In the genomic region with DNA sequence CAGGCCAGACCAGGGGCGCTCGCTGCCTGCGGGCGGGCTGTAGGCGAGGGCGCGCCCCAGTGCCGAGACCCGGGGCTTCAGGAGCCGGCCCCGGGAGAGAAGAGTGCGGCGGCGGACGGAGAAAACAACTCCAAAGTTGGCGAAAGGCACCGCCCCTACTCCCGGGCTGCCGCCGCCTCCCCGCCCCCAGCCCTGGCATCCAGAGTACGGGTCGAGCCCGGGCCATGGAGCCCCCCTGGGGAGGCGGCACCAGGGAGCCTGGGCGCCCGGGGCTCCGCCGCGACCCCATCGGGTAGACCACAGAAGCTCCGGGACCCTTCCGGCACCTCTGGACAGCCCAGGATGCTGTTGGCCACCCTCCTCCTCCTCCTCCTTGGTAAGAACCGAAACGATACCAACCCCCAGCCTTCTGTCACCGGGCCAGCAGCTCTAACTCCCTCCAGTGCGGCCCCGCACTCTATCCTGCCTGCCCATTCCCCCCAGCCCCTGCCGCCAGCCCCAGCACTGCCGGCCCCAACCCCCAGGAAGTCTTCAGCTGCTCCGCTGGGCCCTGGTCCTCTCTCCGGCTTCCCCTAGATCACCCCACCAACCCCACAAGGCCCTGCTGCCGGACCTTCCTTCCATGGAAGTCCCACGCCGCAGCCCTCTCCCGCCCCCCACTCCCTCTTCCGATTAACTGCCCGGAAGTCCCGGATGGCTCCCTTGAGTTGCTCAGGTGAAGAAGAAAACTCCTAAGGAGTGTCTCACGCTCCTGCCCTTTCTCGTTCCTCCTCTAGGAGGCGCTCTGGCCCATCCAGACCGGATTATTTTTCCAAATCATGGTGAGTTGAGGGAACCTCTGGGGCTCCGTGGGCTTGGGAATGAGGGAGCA, we compare ENCODE assay signal across 8 cellular contexts. TPM values are rescaled to one million over a fixed set of nuclear protein-coding genes. Genes with fewer than 3 reads are reported as not detected.
A peak's percentile ranks its signal among the peaks of the same experiment; 100 is the strongest.
DNase-seq lines count a peak whose midpoint lies in the region; ATAC-seq and TF ChIP-seq lines count a peak whose summit lies in the region.

No MANE protein-coding gene starts in this region.

- peak overlapping the region; percentile 53 for H2AFZ ChIP-seq in KMS-11 (ENCODE audit: low read depth)
- peak overlapping the region; percentile 98 for H2AFZ ChIP-seq in osteoblast (ENCODE audit: low read length)

- H3K27me3 ChIP-seq in KMS-11 (ENCODE audit: insufficient read depth, low read depth) (no peaks in the 10 kb centered on the region), RWPE2 (ENCODE audit: insufficient read depth, poor library complexity, severe bottlenecking) (no peaks in the 10 kb centered on the region), osteoblast (ENCODE audit: insufficient read depth, low read length) (no peaks in the 10 kb centered on the region), thymus (ENCODE audit: control insufficient read depth, insufficient read depth) (no peaks in the 10 kb centered on the region)

- peak; percentile 85 for DNase-seq in DMS53 (lab: John Stamatoyannopoulos, UW)
- DNase-seq in RWPE2 (ENCODE audit: low spot score), result peak; percentile 86
- DNase-seq in activated naive CD4-positive, alpha-beta T cell treated with anti-CD3 and anti-CD28 coated beads, Interleukin-2, amount 10 ng/mL, durations not matched to agents 7 days and 5 days, result peak; percentile 82
- peak; percentile 75 for DNase-seq in globus pallidus (ENCODE audit: low spot score)
- DNase-seq in osteoblast (ENCODE audit: insufficient read length, low spot score, missing footprints), result peak; percentile 96

- H3K4me2 ChIP-seq in KMS-11, result peak overlapping the region; percentile 95
- peak overlapping the region; percentile 100 for H3K4me2 ChIP-seq in osteoblast (ENCODE audit: insufficient read depth, low read length)

- H3K4me1 Mint-ChIP-seq in activated naive CD4-positive, alpha-beta T cell treated with anti-CD3 and anti-CD28 coated beads, Interleukin-2, amount 10 ng/mL, durations not matched to agents 7 days and 5 days, result peaks cover 37% of the 10 kb centered on the region

- TF ChIP-seq CTCF in KMS-11 (conservative IDR thresholded peaks at IDR 0.05; ENCODE audit: low read depth, low read length) (peak; percentile 92), RWPE2 (IDR thresholded peaks at IDR 0.05; ENCODE audit: poor library complexity, severe bottlenecking) (peak; percentile 99), osteoblast (IDR thresholded peaks at IDR 0.05; ENCODE audit: extremely low read depth, low read depth, low read length) (peak; percentile 98)

- no peaks in the 10 kb centered on the region for H3K27me3 Mint-ChIP-seq in activated naive CD4-positive, alpha-beta T cell treated with anti-CD3 and anti-CD28 coated beads, Interleukin-2, amount 10 ng/mL, durations not matched to agents 7 days and 5 days

- no peaks in the 10 kb centered on the region for H3K9me3 Mint-ChIP-seq in activated naive CD4-positive, alpha-beta T cell treated with anti-CD3 and anti-CD28 coated beads, Interleukin-2, amount 10 ng/mL, durations not matched to agents 7 days and 5 days

- H3K9me3 ChIP-seq in RWPE2 (ENCODE audit: severe bottlenecking) (no peaks in the 10 kb centered on the region), osteoblast (ENCODE audit: low read depth, low read length) (no peaks in the 10 kb centered on the region), thymus (ENCODE audit: control insufficient read depth) (no peaks in the 10 kb centered on the region)

- peak; percentile 21 for ATAC-seq in GM21526 (IDR thresholded peaks at IDR 0.05; ENCODE audit: low FRiP score, unreplicated experiment)
- peak; percentile 55 for ATAC-seq in RWPE2 (ENCODE audit: low read depth)

- H3K4me3 Mint-ChIP-seq in activated naive CD4-positive, alpha-beta T cell treated with anti-CD3 and anti-CD28 coated beads, Interleukin-2, amount 10 ng/mL, durations not matched to agents 7 days and 5 days, result peak overlapping the region; percentile 95

- H3K79me2 ChIP-seq in KMS-11 (ENCODE audit: insufficient read depth, low read depth), result no peaks in the 10 kb centered on the region
- peaks cover 33% of the 10 kb centered on the region for H3K79me2 ChIP-seq in osteoblast (ENCODE audit: insufficient read depth, low read length)

- H4K20me1 ChIP-seq in KMS-11 (ENCODE audit: insufficient read depth) (no peaks in the 10 kb centered on the region), osteoblast (ENCODE audit: insufficient read depth, low read length) (peaks cover 24% of the 10 kb centered on the region)

- WGBS in thymus, result under 1% methylated on average over 54 of the region's 54 CpGs

- CTCF ChIA-PET in activated naive CD4-positive, alpha-beta T cell treated with anti-CD3 and anti-CD28 coated beads, Interleukin-2, amount 10 ng/mL, durations not matched to agents 7 days and 5 days (lab: Charles Lee), result interaction anchor here (0.8 to 6.3 kb wide), 20 partner anchors 10 to 302 kb away, joined by 3 to 115 read pairs (median 4); partner anchors contain the start of genes MRPL52, PRMT5 and REM2

- H3K36me3 Mint-ChIP-seq in activated naive CD4-positive, alpha-beta T cell treated with anti-CD3 and anti-CD28 coated beads, Interleukin-2, amount 10 ng/mL, durations not matched to agents 7 days and 5 days, result peaks cover 31% of the 10 kb centered on the region

- H3K36me3 ChIP-seq in KMS-11 (ENCODE audit: insufficient read depth), result no peaks in the 10 kb centered on the region
- peaks cover 42% of the 10 kb centered on the region for H3K36me3 ChIP-seq in RWPE2 (ENCODE audit: low read depth)
- peaks cover 34% of the 10 kb centered on the region for H3K36me3 ChIP-seq in osteoblast (ENCODE audit: insufficient read depth, low read length)
- H3K36me3 ChIP-seq in thymus (ENCODE audit: control insufficient read depth, insufficient read depth), result peaks cover 34% of the 10 kb centered on the region

- H3K27ac ChIP-seq in KMS-11 (peak overlapping the region; percentile 69), RWPE2 (ENCODE audit: poor library complexity, severe bottlenecking) (peak overlapping the region; percentile 91), osteoblast (ENCODE audit: low read depth, low read length) (peak overlapping the region; percentile 92), thymus (ENCODE audit: low read depth) (peak overlapping the region; percentile 98)

- peaks cover 22% of the 10 kb centered on the region for H3K4me1 ChIP-seq in KMS-11 (ENCODE audit: low read depth, poor library complexity, severe bottlenecking)
- peaks cover 9% of the 10 kb centered on the region for H3K4me1 ChIP-seq in RWPE2 (ENCODE audit: insufficient read depth, poor library complexity, severe bottlenecking)
- peaks cover 21% of the 10 kb centered on the region for H3K4me1 ChIP-seq in osteoblast (ENCODE audit: insufficient read depth, low read length)
- peaks cover 5% of the 10 kb centered on the region for H3K4me1 ChIP-seq in thymus (ENCODE audit: control insufficient read depth, insufficient read depth, low read length)

- no peak overlapping the region for H3K4me3 ChIP-seq in KMS-11 (IDR thresholded peaks at IDR 0.05; ENCODE audit: insufficient read depth, low read depth, low read length)
- peak overlapping the region; percentile 69 for H3K4me3 ChIP-seq in RWPE2 (ENCODE audit: severe bottlenecking)
- H3K4me3 ChIP-seq in osteoblast (ENCODE audit: insufficient read depth, low read length), result peak overlapping the region; percentile 91
- peak overlapping the region; percentile 68 for H3K4me3 ChIP-seq in thymus (ENCODE audit: low read length)

- H3K27ac Mint-ChIP-seq in activated naive CD4-positive, alpha-beta T cell treated with anti-CD3 and anti-CD28 coated beads, Interleukin-2, amount 10 ng/mL, durations not matched to agents 7 days and 5 days, result peak overlapping the region; percentile 97

- peak overlapping the region; percentile 58 for H3K9ac ChIP-seq in KMS-11

RNA-seq across cellular contexts. Expression of gene LRP10, which starts 0.7 kb away (rescaled TPM):
- total RNA-seq in osteoblast, result 147 and 164 TPM in 2 replicates
- 18.6 TPM for polyA plus RNA-seq in thymus

RNA-seq across cellular contexts. Expression of gene REM2, which starts 10.8 kb away (rescaled TPM):
- 0.29 and 0.36 TPM in 2 replicates for total RNA-seq in osteoblast
- polyA plus RNA-seq in thymus, result 3.2 TPM

RNA-seq across cellular contexts. Expression of gene MMP14, which starts 35.8 kb away (rescaled TPM):
- 580 and 649 TPM in 2 replicates for total RNA-seq in osteoblast
- 69.5 TPM for polyA plus RNA-seq in thymus

RNA-seq across cellular contexts. Expression of gene MRPL52, which starts 42.5 kb away (rescaled TPM):
- 20.3 and 31.5 TPM in 2 replicates for total RNA-seq in osteoblast
- polyA plus RNA-seq in thymus, result 121 TPM

RNA-seq across cellular contexts. Expression of gene RBM23, which starts 46.8 kb away (rescaled TPM):
- 79.0 and 98.1 TPM in 2 replicates for total RNA-seq in osteoblast
- polyA plus RNA-seq in thymus, result 41.8 TPM
